Comparison of ENCODE assay signal across 1 cellular context in the genomic region with DNA sequence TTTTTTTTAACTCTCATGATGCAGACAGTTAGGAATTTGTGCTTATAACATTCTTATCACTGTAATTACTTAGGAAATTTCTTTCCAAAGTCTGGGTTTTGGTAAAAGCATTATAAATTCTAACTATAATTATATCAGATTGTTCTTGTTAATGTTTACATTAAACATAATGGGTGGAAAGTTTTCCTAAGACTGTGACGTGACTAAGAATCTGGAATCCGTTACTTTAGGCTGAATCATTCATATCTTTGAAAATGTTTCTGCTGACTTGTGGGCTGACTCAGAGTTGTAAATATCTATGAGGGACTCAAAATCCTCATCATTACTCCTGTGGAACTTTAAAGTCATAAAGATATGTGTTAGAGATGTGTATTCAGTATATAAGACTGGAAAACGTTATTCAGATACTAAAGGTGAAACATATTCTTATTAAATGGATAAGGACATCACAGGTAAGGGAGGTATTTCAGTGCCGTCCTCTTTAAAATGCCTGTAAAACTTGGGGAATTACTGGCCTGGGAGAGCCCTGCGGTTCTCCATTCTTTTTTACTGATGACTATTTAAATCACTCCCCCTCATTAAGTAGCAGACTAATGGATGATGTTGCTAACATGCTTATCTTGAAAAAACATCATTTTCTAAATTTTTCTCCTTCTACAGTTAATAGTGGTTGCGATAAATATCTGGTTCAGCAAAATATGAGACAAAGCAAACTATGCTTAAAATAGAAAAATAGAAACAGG.
TF ChIP-seq lines count a peak whose summit lies in the region.

No MANE protein-coding gene starts in this region.

TF ChIP-seq in SK-N-SH treated with all-trans-retinoic acid at 6 μM for 48 hours, 23 proteins besides CTCF, POLR2A, EP300 and RAD21 (continued from another document):
- TF ChIP-seq BACH2 (CRISPR knock-in tag; IDR thresholded peaks at IDR 0.05; ENCODE audit: borderline replicate concordance) = no peak
- TF ChIP-seq OSR1 (CRISPR knock-in tag; IDR thresholded peaks at IDR 0.05) = no peak
- no peak for TF ChIP-seq ZNF8 (CRISPR knock-in tag; IDR thresholded peaks at IDR 0.05)
- no peak for TF ChIP-seq RARB (CRISPR knock-in tag; IDR thresholded peaks at IDR 0.05)
- TF ChIP-seq, protein P1, sequence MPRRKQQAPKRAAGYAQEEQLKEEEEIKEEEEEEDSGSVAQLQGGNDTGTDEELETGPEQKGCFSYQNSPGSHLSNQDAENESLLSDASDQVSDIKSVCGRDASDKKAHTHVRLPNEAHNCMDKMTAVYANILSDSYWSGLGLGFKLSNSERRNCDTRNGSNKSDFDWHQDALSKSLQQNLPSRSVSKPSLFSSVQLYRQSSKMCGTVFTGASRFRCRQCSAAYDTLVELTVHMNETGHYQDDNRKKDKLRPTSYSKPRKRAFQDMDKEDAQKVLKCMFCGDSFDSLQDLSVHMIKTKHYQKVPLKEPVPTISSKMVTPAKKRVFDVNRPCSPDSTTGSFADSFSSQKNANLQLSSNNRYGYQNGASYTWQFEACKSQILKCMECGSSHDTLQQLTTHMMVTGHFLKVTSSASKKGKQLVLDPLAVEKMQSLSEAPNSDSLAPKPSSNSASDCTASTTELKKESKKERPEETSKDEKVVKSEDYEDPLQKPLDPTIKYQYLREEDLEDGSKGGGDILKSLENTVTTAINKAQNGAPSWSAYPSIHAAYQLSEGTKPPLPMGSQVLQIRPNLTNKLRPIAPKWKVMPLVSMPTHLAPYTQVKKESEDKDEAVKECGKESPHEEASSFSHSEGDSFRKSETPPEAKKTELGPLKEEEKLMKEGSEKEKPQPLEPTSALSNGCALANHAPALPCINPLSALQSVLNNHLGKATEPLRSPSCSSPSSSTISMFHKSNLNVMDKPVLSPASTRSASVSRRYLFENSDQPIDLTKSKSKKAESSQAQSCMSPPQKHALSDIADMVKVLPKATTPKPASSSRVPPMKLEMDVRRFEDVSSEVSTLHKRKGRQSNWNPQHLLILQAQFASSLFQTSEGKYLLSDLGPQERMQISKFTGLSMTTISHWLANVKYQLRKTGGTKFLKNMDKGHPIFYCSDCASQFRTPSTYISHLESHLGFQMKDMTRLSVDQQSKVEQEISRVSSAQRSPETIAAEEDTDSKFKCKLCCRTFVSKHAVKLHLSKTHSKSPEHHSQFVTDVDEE (CRISPR knock-in tag; IDR thresholded peaks at IDR 0.05) = no peak; the same call in 1 of the 2 replicates
- no peak for TF ChIP-seq CSDC2 (CRISPR knock-in tag; IDR thresholded peaks at IDR 0.05)
- TF ChIP-seq, protein P2, sequence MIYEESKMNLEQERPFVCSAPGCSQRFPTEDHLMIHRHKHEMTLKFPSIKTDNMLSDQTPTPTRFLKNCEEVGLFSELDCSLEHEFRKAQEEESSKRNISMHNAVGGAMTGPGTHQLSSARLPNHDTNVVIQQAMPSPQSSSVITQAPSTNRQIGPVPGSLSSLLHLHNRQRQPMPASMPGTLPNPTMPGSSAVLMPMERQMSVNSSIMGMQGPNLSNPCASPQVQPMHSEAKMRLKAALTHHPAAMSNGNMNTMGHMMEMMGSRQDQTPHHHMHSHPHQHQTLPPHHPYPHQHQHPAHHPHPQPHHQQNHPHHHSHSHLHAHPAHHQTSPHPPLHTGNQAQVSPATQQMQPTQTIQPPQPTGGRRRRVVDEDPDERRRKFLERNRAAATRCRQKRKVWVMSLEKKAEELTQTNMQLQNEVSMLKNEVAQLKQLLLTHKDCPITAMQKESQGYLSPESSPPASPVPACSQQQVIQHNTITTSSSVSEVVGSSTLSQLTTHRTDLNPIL (CRISPR knock-in tag; IDR thresholded peaks at IDR 0.05; ENCODE audit: low read depth) = peak; percentile 98
- TF ChIP-seq POU6F1 (CRISPR knock-in tag; IDR thresholded peaks at IDR 0.05; ENCODE audit: borderline replicate concordance, low read depth) = no peak
- TF ChIP-seq ESRRG (CRISPR knock-in tag; IDR thresholded peaks at IDR 0.05) = peak; percentile 91
- peak; percentile 51; the same call in 1 of the 2 replicates for TF ChIP-seq GLIS3 (CRISPR knock-in tag; IDR thresholded peaks at IDR 0.05)
- peak; percentile 85 for TF ChIP-seq TCF4 (CRISPR knock-in tag; IDR thresholded peaks at IDR 0.05; ENCODE audit: borderline replicate concordance)
- no peak for TF ChIP-seq ZFP30 (CRISPR knock-in tag; IDR thresholded peaks at IDR 0.05)
- no peak for TF ChIP-seq ZNF565 (CRISPR knock-in tag; conservative IDR thresholded peaks at IDR 0.05; ENCODE audit: low read depth)
- no peak for TF ChIP-seq PPARA (CRISPR knock-in tag; IDR thresholded peaks at IDR 0.05; ENCODE audit: borderline replicate concordance)
